Comparison of ENCODE assay signal across 24 cellular contexts in genomic region chr11:123085497-123085896, GRCh38.
"Had no signal": no experiment of that assay in that cellular context is flagged by ENCODE, and none has a peak within 500 bp of the region (broad histone marks: within the 10 kb centered on the region; RNA-seq: fewer than 3 reads in every experiment).

No MANE protein-coding gene starts in this region.

- H3K4me3 Mint-ChIP-seq: dendritic cell treated with granulocyte-macrophage colony-stimulating factor and Interleukin-4, amounts not matched to agents 40 ng/mL and 50 ng/mL, for 4 days; endodermal cell; nephron progenitor cell; stimulated activated naive CD8-positive, alpha-beta T cell treated with anti-CD3 and anti-CD28 coated beads, Interleukin-15, Interleukin-2, amounts not matched to agents 100 ng/mL and 50 ng/mL, for 24 hours; WTC11 had no signal

- H3K4me1 Mint-ChIP-seq: endodermal cell, WTC11 had no signal

- ATAC-seq: activated naive CD4-positive, alpha-beta T cell treated with anti-CD3 and anti-CD28 coated beads, Interleukin-2, amount 50 U/mL, for 72 hours; esophagus mucosa; heart left ventricle; left colon; sciatic nerve; WTC11 had no signal

- DNase-seq: activated CD4-positive, alpha-beta T cell treated with anti-CD3 and anti-CD28 coated beads for 1 hour; activated CD4-positive, alpha-beta T cell treated with anti-CD3 and anti-CD28 coated beads, Interleukin-2, amount 50 U/mL, for 48 hours; activated CD8-positive, alpha-beta memory T cell treated with anti-CD3 and anti-CD28 coated beads for 24 hours; activated gamma-delta T cell treated with Interleukin-2 at 50 U/mL for 16 hours; endodermal cell; heart left ventricle; hypothalamus; immature natural killer cell; kidney; left colon; mammary epithelial cell; nephron progenitor cell; retina; stimulated activated CD4-positive, alpha-beta T cell treated with anti-CD3 and anti-CD28 coated beads, Interleukin-12 subunit alpha, Interleukin-12 subunit beta, amount 100 ng/mL, for 4 hours; stimulated activated CD4-positive, alpha-beta T cell treated with anti-CD3 and anti-CD28 coated beads, Interleukin-4, amount 100 ng/mL, for 1 hour; T1000 had no signal

- H3K27me3 Mint-ChIP-seq: central memory CD8-positive, alpha-beta T cell; dendritic cell treated with granulocyte-macrophage colony-stimulating factor and Interleukin-4, amounts not matched to agents 40 ng/mL and 50 ng/mL, for 4 days; progenitor cell of endocrine pancreas; stimulated activated naive CD8-positive, alpha-beta T cell treated with anti-CD3 and anti-CD28 coated beads, Interleukin-15, Interleukin-2, amounts not matched to agents 100 ng/mL and 50 ng/mL, for 24 hours had no signal

- H3K27ac Mint-ChIP-seq: dendritic cell treated with granulocyte-macrophage colony-stimulating factor and Interleukin-4, amounts not matched to agents 40 ng/mL and 50 ng/mL, for 4 days; progenitor cell of endocrine pancreas; stimulated activated naive CD8-positive, alpha-beta T cell treated with anti-CD3 and anti-CD28 coated beads, Interleukin-15, Interleukin-2, amounts not matched to agents 100 ng/mL and 50 ng/mL, for 24 hours; WTC11 had no signal

- H3K9me3 Mint-ChIP-seq: activated naive CD4-positive, alpha-beta T cell treated with anti-CD3 and anti-CD28 coated beads, Interleukin-2, amount 50 U/mL, for 72 hours; central memory CD8-positive, alpha-beta T cell; dendritic cell treated with granulocyte-macrophage colony-stimulating factor and Interleukin-4, amounts not matched to agents 40 ng/mL and 50 ng/mL, for 4 days; endodermal cell; immature natural killer cell; stimulated activated naive CD8-positive, alpha-beta T cell treated with anti-CD3 and anti-CD28 coated beads, Interleukin-15, Interleukin-2, amounts not matched to agents 100 ng/mL and 50 ng/mL, for 24 hours; WTC11 had no signal

- H3K36me3 Mint-ChIP-seq: immature natural killer cell had no signal
